ENCODE assay signal across 1 cellular context in genomic region chr6:45504947-45505346, GRCh38.
TF ChIP-seq lines count a peak whose summit lies in the region.

No MANE protein-coding gene starts in this region.

TF ChIP-seq in IMR-90, 13 proteins besides CTCF, POLR2A, EP300 and RAD21 (continued from another document):
- TF ChIP-seq ELK1 (IDR thresholded peaks at IDR 0.05; ENCODE audit: borderline replicate concordance, low read depth, low read length) = no peak
TF ChIP-seq in IMR-90: peak in this region for 4.
